ENCODE assay signal across 8 cellular contexts in the genomic region with DNA sequence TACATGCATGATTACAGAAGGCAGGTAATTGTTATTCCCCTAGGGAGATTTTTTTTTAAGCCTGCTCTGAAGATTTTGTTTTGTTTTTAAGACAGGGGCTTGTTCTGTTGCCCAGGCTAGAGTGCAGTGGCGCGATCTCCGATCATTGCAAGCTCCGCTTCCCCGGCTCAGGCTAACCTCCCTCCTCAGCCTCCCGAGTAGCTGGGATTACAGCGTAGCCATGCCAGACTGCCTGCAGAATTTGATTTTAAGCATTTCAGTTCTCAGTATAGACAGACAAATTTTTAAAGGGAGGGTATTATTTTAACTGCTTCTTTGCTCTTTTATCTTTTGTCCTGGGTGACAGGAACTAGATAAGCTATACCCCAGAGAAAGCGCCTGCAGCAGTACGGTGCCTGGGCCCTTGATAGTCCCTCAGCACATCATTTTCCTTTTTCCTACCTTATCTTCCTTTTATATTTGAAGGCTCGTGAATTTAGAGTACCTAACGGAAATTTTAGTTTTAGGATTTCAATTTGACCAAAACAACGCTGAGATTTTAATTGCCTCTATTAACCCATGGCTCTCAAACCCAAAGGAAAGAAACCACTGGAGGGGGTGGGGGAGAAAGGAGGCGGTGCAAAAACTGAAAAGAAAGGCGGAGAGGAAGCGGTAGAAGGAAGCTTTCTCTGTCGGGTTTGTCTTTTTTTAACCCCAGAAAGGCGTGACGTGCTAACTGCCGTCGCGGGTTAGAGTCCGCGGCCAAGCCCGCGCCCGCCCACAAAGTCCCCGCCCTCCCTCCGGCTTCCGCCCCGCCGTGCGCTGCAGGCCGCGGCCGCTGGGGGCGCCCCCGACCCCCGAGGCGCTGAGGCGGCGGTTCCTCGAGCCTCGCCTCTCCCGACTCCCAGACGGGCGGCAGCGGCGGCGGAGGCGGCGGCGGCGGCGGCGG. TPM values are rescaled to one million over a fixed set of nuclear protein-coding genes. Genes with fewer than 3 reads are reported as not detected.
DNase-seq lines count a peak whose midpoint lies in the region; ATAC-seq lines count a peak whose summit lies in the region.

EEIG2 (plus strand) TSS at position 886 of the 928 bp plus-strand sequence. CDS start 329 bp downstream, outside the sequence.

- H3K27ac ChIP-seq in CD4-positive, alpha-beta memory T cell (ENCODE audit: low read depth, low read length) = peak within 1 kb of the TSS; percentile 65

- no peaks in the 10 kb centered on the region for H3K27me3 Mint-ChIP-seq in CD4-positive, alpha-beta memory T cell
- H3K27me3 Mint-ChIP-seq in activated CD4-positive, alpha-beta memory T cell treated with anti-CD3 and anti-CD28 coated beads for 36 hours = no peaks in the 10 kb centered on the region
- H3K27me3 Mint-ChIP-seq in memory B cell = no peaks in the 10 kb centered on the region

- H3K4me1 Mint-ChIP-seq in CD4-positive, alpha-beta memory T cell = peaks cover 25 to 45% (median 28%) of the 10 kb centered on the region in 4 donors
- H3K4me1 Mint-ChIP-seq in activated CD4-positive, alpha-beta memory T cell treated with anti-CD3 and anti-CD28 coated beads for 36 hours (ENCODE audit: low read depth) = peaks cover 36% of the 10 kb centered on the region
- H3K4me1 Mint-ChIP-seq in memory B cell = peaks cover 15% of the 10 kb centered on the region

- peaks cover 0 to 4% of the 10 kb centered on the region in 2 donors for H3K36me3 Mint-ChIP-seq in CD4-positive, alpha-beta memory T cell
- H3K36me3 Mint-ChIP-seq in activated CD4-positive, alpha-beta memory T cell treated with anti-CD3 and anti-CD28 coated beads for 36 hours = no peaks in the 10 kb centered on the region
- no peaks in the 10 kb centered on the region for H3K36me3 Mint-ChIP-seq in memory B cell

- peaks cover 49% of the 10 kb centered on the region for H3K4me1 ChIP-seq in CD4-positive, alpha-beta memory T cell (ENCODE audit: insufficient read depth, low read length)

- no peaks in the 10 kb centered on the region for H3K27me3 ChIP-seq in CD4-positive, alpha-beta memory T cell (ENCODE audit: insufficient read depth, low read length)

- intact Hi-C loops in CD4-positive, alpha-beta memory T cell (cut with micrococcal nuclease) = loop anchor here (1.0 to 10.0 kb wide), 8 partner anchors 32 to 777 kb away; partner anchors contain the start of genes ELAPOR1, PRPF38B and STXBP3
- intact Hi-C loops in activated CD4-positive, alpha-beta memory T cell treated with anti-CD3 and anti-CD28 coated beads for 36 hours (cut with micrococcal nuclease) = loop anchor here (1.0 to 10.0 kb wide), 9 partner anchors 32 to 772 kb away; partner anchors contain the start of genes PRPF38B, SLC25A24 and STXBP3

- H3K9me3 Mint-ChIP-seq in CD4-positive, alpha-beta memory T cell = no peaks in the 10 kb centered on the region
- H3K9me3 Mint-ChIP-seq in activated CD4-positive, alpha-beta memory T cell treated with anti-CD3 and anti-CD28 coated beads for 36 hours = no peaks in the 10 kb centered on the region
- H3K9me3 Mint-ChIP-seq in memory B cell = no peaks in the 10 kb centered on the region

- CTCF ChIA-PET in CD4-positive, alpha-beta memory T cell (lab: Charles Lee; ENCODE audit: partially characterized antibody) = interaction anchor here (0.7 to 9.2 kb wide), 22 partner anchors 8 to 435 kb away, joined by 3 to 225 read pairs (median 4); partner anchors contain the start of genes HENMT1 and PRPF38B
- CTCF ChIA-PET in activated CD4-positive, alpha-beta memory T cell treated with anti-CD3 and anti-CD28 coated beads for 36 hours (lab: Charles Lee) = interaction anchor here (0.6 to 7.4 kb wide), 20 partner anchors 8 to 360 kb away, joined by 3 to 172 read pairs (median 9); partner anchors contain the start of genes HENMT1, PRPF38B and SLC25A24

- peak; percentile 79 for ATAC-seq in GM19372 (IDR thresholded peaks at IDR 0.05; ENCODE audit: low read depth, unreplicated experiment)
- ATAC-seq in HG03520 (IDR thresholded peaks at IDR 0.05; ENCODE audit: unreplicated experiment) = peak; percentile 70
- ATAC-seq in memory B cell (ENCODE audit: low read depth) = peak; percentile 78

- no peaks in the 10 kb centered on the region for H3K9me3 ChIP-seq in CD4-positive, alpha-beta memory T cell (ENCODE audit: control insufficient read depth in 1 of 2, low read length in 2 of 2)

- peak within 1 kb of the TSS; percentile 90 to 97 (median 95) for H3K27ac Mint-ChIP-seq in CD4-positive, alpha-beta memory T cell
- H3K27ac Mint-ChIP-seq in activated CD4-positive, alpha-beta memory T cell treated with anti-CD3 and anti-CD28 coated beads for 36 hours = peak within 1 kb of the TSS; percentile 65
- peak within 1 kb of the TSS; percentile 39 for H3K27ac Mint-ChIP-seq in memory B cell

- H3K4me3 ChIP-seq in CD4-positive, alpha-beta memory T cell (ENCODE audit: low read length in 2 of 2) = peak within 1 kb of the TSS; percentile 15 to 59

- H3K36me3 ChIP-seq in CD4-positive, alpha-beta memory T cell (ENCODE audit: insufficient read depth, low read length) = no peaks in the 10 kb centered on the region

- DNase-seq in CD4-positive, alpha-beta memory T cell = peak; percentile 88 to 92 (median 90)
- peak; percentile 85 for DNase-seq in NCI-H774 (lab: John Stamatoyannopoulos, UW)
- DNase-seq in activated CD4-positive, alpha-beta memory T cell treated with anti-CD3 and anti-CD28 coated beads for 36 hours = peak; percentile 93
- peak; percentile 84 for DNase-seq in effector CD4-positive, alpha-beta T cell
- peak; percentile 94 for DNase-seq in memory B cell (ENCODE audit: low spot score in 2 of 2)
- DNase-seq in stimulated activated CD4-positive, alpha-beta T cell treated with anti-CD3 and anti-CD28 coated beads, TNF-alpha, amount 100 ng/mL, for 48 hours (ENCODE audit: low read depth in 3 of 3) = peak; percentile 80 to 84 (median 80)

- peak within 1 kb of the TSS; percentile 91 to 98 (median 96) for H3K4me3 Mint-ChIP-seq in CD4-positive, alpha-beta memory T cell
- H3K4me3 Mint-ChIP-seq in activated CD4-positive, alpha-beta memory T cell treated with anti-CD3 and anti-CD28 coated beads for 36 hours = peak within 1 kb of the TSS; percentile 88
- H3K4me3 Mint-ChIP-seq in memory B cell = peak within 1 kb of the TSS; percentile 93

- POLR2A ChIA-PET in CD4-positive, alpha-beta memory T cell (lab: Charles Lee; ENCODE audit: partially characterized antibody) = interaction anchor here (0.6 to 7.0 kb wide), 22 partner anchors 8 to 655 kb away, joined by 3 to 162 read pairs (median 5); partner anchors contain the start of genes GPSM2, HENMT1, PRPF38B and SLC25A24
- POLR2A ChIA-PET in activated CD4-positive, alpha-beta memory T cell treated with anti-CD3 and anti-CD28 coated beads for 36 hours (lab: Charles Lee) = interaction anchor here (0.9 to 2.7 kb wide), 8 partner anchors 8 to 133 kb away, joined by 3 to 13 read pairs (median 8); partner anchors contain the start of genes HENMT1 and PRPF38B

RNA-seq across cellular contexts. Expression of gene EEIG2, which starts in this region (rescaled TPM):
- total RNA-seq in CD4-positive, alpha-beta memory T cell = 10 to 100 TPM in 1 of 2 experiments, 1 to 10 TPM in 1; 9.2 to 10.7 TPM
- 1 to 10 TPM in 1 of 2 donors, under 1 TPM in 1; 0.33 to 1.3 TPM for polyA plus RNA-seq in CD4-positive, alpha-beta memory T cell
- total RNA-seq in activated CD4-positive, alpha-beta memory T cell treated with anti-CD3 and anti-CD28 coated beads for 36 hours = 1 to 10 TPM; 8.4 to 8.7 TPM

Comparison
In these comparisons a context has a peak if more than half of its experiments do, and no peak if none do; other contexts are left out.
1. Peak in every context shown above with its lines: DNase-seq, ATAC-seq, H3K4me3 ChIP-seq and H3K27ac ChIP-seq.
2. H3K27ac Mint-ChIP-seq: peak in every context shown above with its lines; median percentile 95 in CD4-positive, alpha-beta memory T cell; 65 in activated CD4-positive, alpha-beta memory T cell treated with anti-CD3 and anti-CD28 coated beads for 36 hours; 39 in memory B cell.